In the genomic region with DNA sequence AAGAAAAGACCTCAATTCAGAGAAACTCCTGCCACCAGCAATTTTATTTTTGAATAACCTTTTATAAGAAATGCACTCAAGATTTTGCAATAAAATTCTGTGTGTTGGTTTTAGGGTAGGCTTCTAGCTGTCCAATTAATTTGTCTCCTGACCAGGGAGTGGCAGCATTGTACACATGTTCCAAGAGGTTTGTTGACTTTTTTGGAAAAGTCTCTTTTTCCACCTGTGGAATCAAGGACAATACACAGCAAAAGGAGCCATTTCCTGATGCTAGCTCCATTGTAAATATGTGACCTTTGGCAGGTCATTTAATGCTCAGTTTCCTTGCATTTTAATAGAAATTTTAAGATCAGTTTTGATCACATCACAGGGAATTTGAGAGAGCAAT, we compare ENCODE assay signal across 13 cellular contexts. TPM values are rescaled to one million over a fixed set of nuclear protein-coding genes. Genes with fewer than 3 reads are reported as not detected.
DNase-seq lines count a peak whose midpoint lies in the region; ATAC-seq and TF ChIP-seq lines count a peak whose summit lies in the region.
"Had no signal": no experiment of that assay in that cellular context is flagged by ENCODE, and none has a peak within 500 bp of the region (broad histone marks: within the 10 kb centered on the region; RNA-seq: fewer than 3 reads in every experiment).

No MANE protein-coding gene starts in this region.

- peaks cover 57% of the 10 kb centered on the region for H3K36me3 Mint-ChIP-seq in activated naive CD4-positive, alpha-beta T cell treated with anti-CD3 and anti-CD28 coated beads for 36 hours (ENCODE audit: low read depth)
- H3K36me3 Mint-ChIP-seq in activated CD4-positive, alpha-beta memory T cell treated with anti-CD3 and anti-CD28 coated beads for 36 hours: peaks cover 61% of the 10 kb centered on the region

- no peak overlapping the region for H3K27ac ChIP-seq in hepatocyte
- H3K27ac ChIP-seq in tibial nerve: peak overlapping the region in 2 of 4 donors; percentile 69 to 81
- no peak overlapping the region for H3K27ac ChIP-seq in osteoblast (ENCODE audit: low read depth, low read length)

- no peaks in the 10 kb centered on the region for H3K9me3 Mint-ChIP-seq in activated naive CD4-positive, alpha-beta T cell treated with anti-CD3 and anti-CD28 coated beads for 36 hours
- no peaks in the 10 kb centered on the region for H3K9me3 Mint-ChIP-seq in activated CD4-positive, alpha-beta memory T cell treated with anti-CD3 and anti-CD28 coated beads for 36 hours

- H3K27ac Mint-ChIP-seq in activated naive CD4-positive, alpha-beta T cell treated with anti-CD3 and anti-CD28 coated beads for 36 hours: peak overlapping the region; percentile 95
- peak overlapping the region; percentile 97 for H3K27ac Mint-ChIP-seq in activated CD4-positive, alpha-beta memory T cell treated with anti-CD3 and anti-CD28 coated beads for 36 hours
- H3K27ac Mint-ChIP-seq: H9 had no signal

- H3K4me2 ChIP-seq in hepatocyte: no peak overlapping the region
- H3K4me2 ChIP-seq in osteoblast (ENCODE audit: insufficient read depth, low read length): no peak overlapping the region

- H3K36me3 ChIP-seq in hepatocyte (replicated peaks; ENCODE audit: insufficient read depth, low read depth) (no peaks in the 10 kb centered on the region), tibial nerve (peaks cover 0 to 7% (median 0%) of the 10 kb centered on the region in 3 donors), osteoblast (ENCODE audit: insufficient read depth, low read length) (no peaks in the 10 kb centered on the region)

- no peaks in the 10 kb centered on the region for H3K9me2 ChIP-seq in hepatocyte (replicated peaks; ENCODE audit: insufficient read depth)

- intact Hi-C loops in activated naive CD4-positive, alpha-beta T cell treated with anti-CD3 and anti-CD28 coated beads for 36 hours (cut with micrococcal nuclease): loop anchor here (2.0 kb wide), 1 partner anchor 224 kb away; a partner anchor contains a TSS
- intact Hi-C loops in activated CD4-positive, alpha-beta memory T cell treated with anti-CD3 and anti-CD28 coated beads for 36 hours (cut with micrococcal nuclease): no loop called here

- no peaks in the 10 kb centered on the region for H3K9me3 ChIP-seq in hepatocyte (ENCODE audit: low read depth)
- no peaks in the 10 kb centered on the region for H3K9me3 ChIP-seq in tibial nerve
- no peaks in the 10 kb centered on the region for H3K9me3 ChIP-seq in osteoblast (ENCODE audit: low read depth, low read length)

- peak overlapping the region; percentile 88 for H3K4me3 Mint-ChIP-seq in activated naive CD4-positive, alpha-beta T cell treated with anti-CD3 and anti-CD28 coated beads for 36 hours
- peak overlapping the region; percentile 87 for H3K4me3 Mint-ChIP-seq in activated CD4-positive, alpha-beta memory T cell treated with anti-CD3 and anti-CD28 coated beads for 36 hours
- H3K4me3 Mint-ChIP-seq: H9 had no signal

- H3K27me3 ChIP-seq in hepatocyte (peaks cover 38% of the 10 kb centered on the region), tibial nerve (peaks cover 0 to 3% of the 10 kb centered on the region in 2 donors), osteoblast (ENCODE audit: insufficient read depth, low read length) (no peaks in the 10 kb centered on the region)

- H2AFZ ChIP-seq in hepatocyte (no peak overlapping the region), osteoblast (ENCODE audit: low read length) (no peak overlapping the region)

- CTCF ChIA-PET in activated naive CD4-positive, alpha-beta T cell treated with anti-CD3 and anti-CD28 coated beads for 36 hours (lab: Charles Lee): interaction anchor here (0.9 to 2.4 kb wide), 9 partner anchors 9 to 289 kb away, joined by 3 to 18 read pairs (median 4); a partner anchor contains a TSS
- CTCF ChIA-PET in activated CD4-positive, alpha-beta memory T cell treated with anti-CD3 and anti-CD28 coated beads for 36 hours (lab: Charles Lee): interaction anchor here (1.0 to 3.2 kb wide), 5 partner anchors 16 to 290 kb away, joined by 4 to 10 read pairs (median 6); a partner anchor contains a TSS

- DNase-seq in activated naive CD4-positive, alpha-beta T cell treated with anti-CD3 and anti-CD28 coated beads for 36 hours: no peak
- no peak for DNase-seq in activated naive CD4-positive, alpha-beta T cell treated with anti-CD3 and anti-CD28 coated beads, Interleukin-2, amount 50 U/mL, for 16 hours
- DNase-seq in activated CD4-positive, alpha-beta memory T cell treated with anti-CD3 and anti-CD28 coated beads for 36 hours: no peak
- DNase-seq in hepatocyte (ENCODE audit: low spot score) (no peak), tibial nerve (ENCODE audit: low spot score in 2 of 2) (no peak), osteoblast (ENCODE audit: insufficient read length, low spot score, missing footprints) (no peak), NCI-H2196 (lab: John Stamatoyannopoulos, UW; ENCODE audit: unreplicated experiment) (no peak)
- DNase-seq: activated CD4-positive, CD25-positive, alpha-beta regulatory T cell; caudate nucleus; H9; posterior cingulate gyrus; stimulated activated CD8-positive, alpha-beta memory T cell treated with anti-CD3 and anti-CD28 coated beads, Interleukin-4, amount 100 ng/mL, for 48 hours had no signal

- TF ChIP-seq EP300 in tibial nerve (IDR thresholded peaks at IDR 0.05): no peak

- peaks cover 72% of the 10 kb centered on the region for H3K4me1 Mint-ChIP-seq in activated naive CD4-positive, alpha-beta T cell treated with anti-CD3 and anti-CD28 coated beads for 36 hours (ENCODE audit: low read depth)
- peaks cover 72% of the 10 kb centered on the region for H3K4me1 Mint-ChIP-seq in activated CD4-positive, alpha-beta memory T cell treated with anti-CD3 and anti-CD28 coated beads for 36 hours (ENCODE audit: low read depth)

- POLR2A ChIA-PET in activated CD4-positive, alpha-beta memory T cell treated with anti-CD3 and anti-CD28 coated beads for 36 hours (lab: Charles Lee): interaction anchor here (0.8 to 3.9 kb wide), 14 partner anchors 8 to 290 kb away, joined by 3 to 45 read pairs (median 10); a partner anchor contains a TSS

- no peaks in the 10 kb centered on the region for H3K4me1 ChIP-seq in hepatocyte (ENCODE audit: insufficient read depth)
- H3K4me1 ChIP-seq in tibial nerve: peaks cover 0 to 12% (median 0%) of the 10 kb centered on the region in 4 donors
- no peaks in the 10 kb centered on the region for H3K4me1 ChIP-seq in osteoblast (ENCODE audit: insufficient read depth, low read length)

- H3K4me3 ChIP-seq in hepatocyte (no peak overlapping the region), tibial nerve (peak overlapping the region; percentile 24 to 45 (median 34)), osteoblast (ENCODE audit: insufficient read depth, low read length) (no peak overlapping the region)

- H3K79me2 ChIP-seq in hepatocyte (no peaks in the 10 kb centered on the region), osteoblast (ENCODE audit: insufficient read depth, low read length) (no peaks in the 10 kb centered on the region)

- no peak for ATAC-seq in activated CD4-positive, CD25-positive, alpha-beta regulatory T cell treated with anti-CD3 and anti-CD28 coated beads, Interleukin-2, amount 50 U/mL, for 24 hours

- no peak for TF ChIP-seq POLR2A in tibial nerve (IDR thresholded peaks at IDR 0.05)

- H3K27me3 Mint-ChIP-seq in activated naive CD4-positive, alpha-beta T cell treated with anti-CD3 and anti-CD28 coated beads for 36 hours (ENCODE audit: low read depth): no peaks in the 10 kb centered on the region
- H3K27me3 Mint-ChIP-seq in activated CD4-positive, alpha-beta memory T cell treated with anti-CD3 and anti-CD28 coated beads for 36 hours: no peaks in the 10 kb centered on the region

- TF ChIP-seq CTCF in hepatocyte (IDR thresholded peaks at IDR 0.05; ENCODE audit: poor library complexity): peak; percentile 16
- no peak for TF ChIP-seq CTCF in tibial nerve (IDR thresholded peaks at IDR 0.05)
- no peak for TF ChIP-seq CTCF in osteoblast (IDR thresholded peaks at IDR 0.05; ENCODE audit: extremely low read depth, low read depth, low read length)

- no peaks in the 10 kb centered on the region for H4K20me1 ChIP-seq in hepatocyte (ENCODE audit: insufficient read depth, poor library complexity, severe bottlenecking)
- no peaks in the 10 kb centered on the region for H4K20me1 ChIP-seq in osteoblast (ENCODE audit: insufficient read depth, low read length)

RNA-seq across cellular contexts. Expression of a gene that starts 1.8 kb away (rescaled TPM):
- total RNA-seq in activated naive CD4-positive, alpha-beta T cell treated with anti-CD3 and anti-CD28 coated beads for 36 hours: 10 to 100 TPM; 32.1 to 32.3 TPM
- total RNA-seq in activated CD4-positive, alpha-beta memory T cell treated with anti-CD3 and anti-CD28 coated beads for 36 hours: 10 to 100 TPM; 45.9 to 48.3 TPM
- 0.40 and 1.2 TPM in 2 replicates for total RNA-seq in hepatocyte
- polyA plus RNA-seq in hepatocyte: 0.79 TPM in 1 of 2 replicates, not detected in the other
- total RNA-seq in tibial nerve: 10 to 100 TPM; 22.0 to 36.7 (median 33.4) TPM
- not detected in 2 replicates for total RNA-seq in osteoblast
- total RNA-seq: H9 had no signal

RNA-seq across cellular contexts. Expression of a gene that starts 22.6 kb away (rescaled TPM):
- 1 to 10 TPM; 5.1 to 5.3 TPM for total RNA-seq in activated naive CD4-positive, alpha-beta T cell treated with anti-CD3 and anti-CD28 coated beads for 36 hours
- total RNA-seq in activated CD4-positive, alpha-beta memory T cell treated with anti-CD3 and anti-CD28 coated beads for 36 hours: 1 to 10 TPM; 6.0 to 6.2 TPM
- 0.20 TPM in 1 of 2 replicates, not detected in the other for total RNA-seq in hepatocyte
- polyA plus RNA-seq in hepatocyte: 0.13 TPM in 2 replicates
- total RNA-seq in tibial nerve: 10 to 100 TPM in 1 of 4 donors, 1 to 10 TPM in 3; 4.0 to 10.4 (median 8.4) TPM
- not detected in 2 replicates for total RNA-seq in osteoblast
- total RNA-seq: H9 had no signal

RNA-seq across cellular contexts. Expression of a gene that starts 53.5 kb away (rescaled TPM):
- 10 to 100 TPM; 45.0 to 49.5 TPM for total RNA-seq in activated naive CD4-positive, alpha-beta T cell treated with anti-CD3 and anti-CD28 coated beads for 36 hours
- 10 to 100 TPM; 38.8 to 44.1 TPM for total RNA-seq in activated CD4-positive, alpha-beta memory T cell treated with anti-CD3 and anti-CD28 coated beads for 36 hours
- total RNA-seq in hepatocyte: 1.4 and 2.4 TPM in 2 replicates
- polyA plus RNA-seq in hepatocyte: 0.23 and 1.1 TPM in 2 replicates
- 10 to 100 TPM in 1 of 4 donors, 1 to 10 TPM in 3; 6.3 to 22.0 (median 7.8) TPM for total RNA-seq in tibial nerve
- 8.8 and 9.4 TPM in 2 replicates for total RNA-seq in osteoblast
- total RNA-seq: H9 had no signal

Comparison
In these comparisons a context has a peak if more than half of its experiments do, and no peak if none do; other contexts are left out.
1. H3K4me3 ChIP-seq: peak in tibial nerve (4 of 4); none in hepatocyte (single experiment) and osteoblast (single experiment).
2. RNA of a gene that starts 1.8 kb away (total RNA-seq): 45.9 to 48.3 TPM in activated CD4-positive, alpha-beta memory T cell treated with anti-CD3 and anti-CD28 coated beads for 36 hours, 22.0 to 36.7 TPM in tibial nerve and 32.1 to 32.3 TPM in activated naive CD4-positive, alpha-beta T cell treated with anti-CD3 and anti-CD28 coated beads for 36 hours; 0.40 to 1.2 TPM in hepatocyte and not detected in osteoblast; every median in the first group is over 10 times any median in the second.